ENCODE assay signal across 20 cellular contexts in the genomic region with DNA sequence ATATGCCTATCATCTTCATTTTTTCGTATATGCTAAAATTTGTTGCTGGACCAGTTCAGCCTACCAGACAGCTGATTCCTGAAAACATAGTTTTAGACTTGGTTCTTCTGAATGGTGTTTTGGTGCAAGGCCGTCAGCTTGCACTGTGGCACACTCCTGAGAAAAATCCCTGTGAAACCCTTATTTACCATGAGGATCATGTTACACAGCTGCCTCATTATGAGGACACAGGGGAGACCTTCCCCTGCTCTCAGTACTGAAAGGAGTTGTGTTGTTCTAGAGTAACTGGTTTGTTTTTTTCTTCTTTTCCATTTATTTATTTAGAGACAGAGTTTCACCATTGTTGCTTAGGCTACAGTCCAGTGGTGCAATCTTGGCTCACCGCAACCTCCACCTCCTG. TPM values are rescaled to one million over a fixed set of nuclear protein-coding genes. Genes with fewer than 3 reads are reported as not detected.
DNase-seq lines count a peak whose midpoint lies in the region; ATAC-seq and TF ChIP-seq lines count a peak whose summit lies in the region.
"Had no signal": no experiment of that assay in that cellular context is flagged by ENCODE, and none has a peak within 500 bp of the region (broad histone marks: within the 10 kb centered on the region; RNA-seq: fewer than 3 reads in every experiment).

No MANE protein-coding gene starts in this region.

- TF ChIP-seq CTCF in left lung (IDR thresholded peaks at IDR 0.05) (no peak), WERI-Rb-1 (IDR thresholded peaks at IDR 0.05; ENCODE audit: low read depth, low read length) (no peak)

- DNase-seq in DMS 273 (lab: John Stamatoyannopoulos, UW; ENCODE audit: unreplicated experiment) (peak; percentile 49), DMS 273 treated with DMSO at 0.1 percent for 48 hours (lab: John Stamatoyannopoulos, UW) (no peak), NCI-H1105 treated with DMSO at 0.1 percent for 48 hours (lab: John Stamatoyannopoulos, UW) (peak; percentile 47), NCI-H526 treated with DMSO at 0.1 percent for 48 hours (lab: John Stamatoyannopoulos, UW) (peak; percentile 22), left lung (no peak), WERI-Rb-1 (no peak)
- DNase-seq in activated CD4-positive, CD25-positive, alpha-beta regulatory T cell treated with anti-CD3 and anti-CD28 coated beads, Interleukin-2, amount 50 U/mL, for 72 hours: no peak
- no peak for DNase-seq in activated CD8-positive, alpha-beta memory T cell treated with anti-CD3 and anti-CD28 coated beads, Interleukin-2, amount 50 U/mL, for 4 hours
- DNase-seq: activated CD4-positive, alpha-beta T cell treated with anti-CD3 and anti-CD28 coated beads, Interleukin-2, amount 10 ng/mL, durations not matched to agents 7 days and 5 days; activated naive CD4-positive, alpha-beta T cell treated with Interleukin-2 at 50 U/mL for 16 hours; heart right ventricle; kidney; mesenchymal stem cell; thyroid gland had no signal

- peaks cover 0 to 7% of the 10 kb centered on the region in 2 donors for H3K4me1 ChIP-seq in left lung
- H3K4me1 ChIP-seq: ascending aorta, BLaER1, HAP-1, thyroid gland had no signal

- H3K36me3 ChIP-seq in left lung (no peaks in the 10 kb centered on the region), WERI-Rb-1 (no peaks in the 10 kb centered on the region)
- H3K36me3 ChIP-seq: ascending aorta, BLaER1, HAP-1, heart right ventricle, thyroid gland had no signal

- H3K27ac ChIP-seq in left lung (no peak overlapping the region), WERI-Rb-1 (no peak overlapping the region)
- H3K27ac ChIP-seq: 22Rv1, ascending aorta, BLaER1, thyroid gland had no signal

- H3K9me3 ChIP-seq in left lung (no peaks in the 10 kb centered on the region), WERI-Rb-1 (ENCODE audit: severe bottlenecking) (no peaks in the 10 kb centered on the region)
- H3K9me3 ChIP-seq: ascending aorta, BLaER1, HAP-1, heart right ventricle, thyroid gland had no signal

- H3K4me3 ChIP-seq in left lung (no peak overlapping the region), WERI-Rb-1 (ENCODE audit: low read depth, low read length) (no peak overlapping the region)
- H3K4me3 ChIP-seq: ascending aorta, BLaER1, HAP-1, heart right ventricle, thyroid gland had no signal

- intact Hi-C loops in left lung (cut with DNase I): no loop called here

- H3K27me3 ChIP-seq in left lung (no peaks in the 10 kb centered on the region), WERI-Rb-1 (ENCODE audit: insufficient read depth, low read depth, severe bottlenecking) (no peaks in the 10 kb centered on the region)
- H3K27me3 ChIP-seq: ascending aorta, BLaER1, heart right ventricle, thyroid gland had no signal

- peak; percentile 59 for ATAC-seq in left lung
- ATAC-seq: heart right ventricle; SK-N-SH treated with all-trans-retinoic acid at 6 μM for 48 hours; stimulated activated memory B cell treated with anti-CD40 and anti-IgM and Interleukin-4, amounts not matched to agents 10 μg/mL and 1 μg/mL and 100 μg/mL, for 72 hours had no signal

RNA-seq across cellular contexts. Expression of gene MAST4, which starts 37.6 kb away (rescaled TPM):
- 10 to 100 TPM; 52.2 to 57.6 TPM for total RNA-seq in left lung

Comparison
In these comparisons a context has a peak if more than half of its experiments do, and no peak if none do; other contexts are left out.
1. DNase-seq: peak in DMS 273 (single experiment), NCI-H1105 treated with DMSO at 0.1 percent for 48 hours (single experiment) and NCI-H526 treated with DMSO at 0.1 percent for 48 hours (single experiment); none in DMS 273 treated with DMSO at 0.1 percent for 48 hours (single experiment), left lung (0 of 2), WERI-Rb-1 (single experiment), activated CD4-positive, CD25-positive, alpha-beta regulatory T cell treated with anti-CD3 and anti-CD28 coated beads, Interleukin-2, amount 50 U/mL, for 72 hours (single experiment) and activated CD8-positive, alpha-beta memory T cell treated with anti-CD3 and anti-CD28 coated beads, Interleukin-2, amount 50 U/mL, for 4 hours (single experiment).